Comparison of ENCODE assay signal across 1 cellular context in the genomic region with DNA sequence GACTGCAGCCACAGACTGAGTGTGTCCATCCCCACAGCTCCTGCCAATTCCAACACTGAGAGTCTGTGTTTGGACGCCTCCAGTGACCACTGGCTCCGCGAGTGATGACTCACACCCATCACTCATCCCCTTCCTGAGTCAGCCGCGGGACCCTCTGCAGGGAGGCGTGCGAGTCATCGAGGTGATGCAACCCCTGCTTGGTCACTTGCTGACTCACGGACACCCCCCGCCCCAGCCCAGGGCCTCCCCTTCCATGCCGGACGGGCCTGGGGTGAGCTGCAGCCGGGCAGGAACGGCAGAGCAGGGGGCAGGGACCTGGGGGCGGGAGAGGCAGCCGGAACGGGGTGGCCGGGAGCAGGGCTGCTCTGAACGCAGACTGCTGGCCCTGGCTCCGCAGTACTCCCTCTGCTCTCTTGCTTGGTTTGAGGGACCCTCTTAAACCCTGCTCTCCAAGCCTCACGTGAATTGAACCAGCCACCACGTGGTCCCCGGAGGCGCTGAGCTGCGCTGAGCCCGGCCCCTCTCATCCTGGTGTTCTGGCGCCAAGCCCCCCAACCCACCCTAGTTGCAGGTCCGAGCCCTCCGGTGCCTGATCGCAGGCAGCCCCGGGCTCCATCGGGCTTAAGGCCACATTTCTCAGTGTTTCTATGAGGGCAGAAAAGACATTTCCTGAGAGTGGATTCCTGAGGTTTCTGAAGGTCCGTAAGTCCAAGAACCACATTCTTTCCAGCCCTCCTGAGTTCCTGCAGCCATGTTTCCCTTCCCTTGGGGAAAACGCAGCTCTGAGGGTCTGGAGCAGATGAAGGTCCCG.
TF ChIP-seq lines count a peak whose summit lies in the region.

No MANE protein-coding gene starts in this region.

TF ChIP-seq in K562, 482 proteins besides CTCF, POLR2A, EP300 and RAD21 (continued from another document and continues in another):
- TF ChIP-seq, protein P1, sequence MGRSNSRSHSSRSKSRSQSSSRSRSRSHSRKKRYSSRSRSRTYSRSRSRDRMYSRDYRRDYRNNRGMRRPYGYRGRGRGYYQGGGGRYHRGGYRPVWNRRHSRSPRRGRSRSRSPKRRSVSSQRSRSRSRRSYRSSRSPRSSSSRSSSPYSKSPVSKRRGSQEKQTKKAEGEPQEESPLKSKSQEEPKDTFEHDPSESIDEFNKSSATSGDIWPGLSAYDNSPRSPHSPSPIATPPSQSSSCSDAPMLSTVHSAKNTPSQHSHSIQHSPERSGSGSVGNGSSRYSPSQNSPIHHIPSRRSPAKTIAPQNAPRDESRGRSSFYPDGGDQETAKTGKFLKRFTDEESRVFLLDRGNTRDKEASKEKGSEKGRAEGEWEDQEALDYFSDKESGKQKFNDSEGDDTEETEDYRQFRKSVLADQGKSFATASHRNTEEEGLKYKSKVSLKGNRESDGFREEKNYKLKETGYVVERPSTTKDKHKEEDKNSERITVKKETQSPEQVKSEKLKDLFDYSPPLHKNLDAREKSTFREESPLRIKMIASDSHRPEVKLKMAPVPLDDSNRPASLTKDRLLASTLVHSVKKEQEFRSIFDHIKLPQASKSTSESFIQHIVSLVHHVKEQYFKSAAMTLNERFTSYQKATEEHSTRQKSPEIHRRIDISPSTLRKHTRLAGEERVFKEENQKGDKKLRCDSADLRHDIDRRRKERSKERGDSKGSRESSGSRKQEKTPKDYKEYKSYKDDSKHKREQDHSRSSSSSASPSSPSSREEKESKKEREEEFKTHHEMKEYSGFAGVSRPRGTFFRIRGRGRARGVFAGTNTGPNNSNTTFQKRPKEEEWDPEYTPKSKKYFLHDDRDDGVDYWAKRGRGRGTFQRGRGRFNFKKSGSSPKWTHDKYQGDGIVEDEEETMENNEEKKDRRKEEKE (IDR thresholded peaks at IDR 0.05; ENCODE audit: borderline replicate concordance in 1 of 2, control insufficient read depth in 1 of 2, low read depth in 2 of 2, low read length in 1 of 2): no peak
- TF ChIP-seq, protein P2, sequence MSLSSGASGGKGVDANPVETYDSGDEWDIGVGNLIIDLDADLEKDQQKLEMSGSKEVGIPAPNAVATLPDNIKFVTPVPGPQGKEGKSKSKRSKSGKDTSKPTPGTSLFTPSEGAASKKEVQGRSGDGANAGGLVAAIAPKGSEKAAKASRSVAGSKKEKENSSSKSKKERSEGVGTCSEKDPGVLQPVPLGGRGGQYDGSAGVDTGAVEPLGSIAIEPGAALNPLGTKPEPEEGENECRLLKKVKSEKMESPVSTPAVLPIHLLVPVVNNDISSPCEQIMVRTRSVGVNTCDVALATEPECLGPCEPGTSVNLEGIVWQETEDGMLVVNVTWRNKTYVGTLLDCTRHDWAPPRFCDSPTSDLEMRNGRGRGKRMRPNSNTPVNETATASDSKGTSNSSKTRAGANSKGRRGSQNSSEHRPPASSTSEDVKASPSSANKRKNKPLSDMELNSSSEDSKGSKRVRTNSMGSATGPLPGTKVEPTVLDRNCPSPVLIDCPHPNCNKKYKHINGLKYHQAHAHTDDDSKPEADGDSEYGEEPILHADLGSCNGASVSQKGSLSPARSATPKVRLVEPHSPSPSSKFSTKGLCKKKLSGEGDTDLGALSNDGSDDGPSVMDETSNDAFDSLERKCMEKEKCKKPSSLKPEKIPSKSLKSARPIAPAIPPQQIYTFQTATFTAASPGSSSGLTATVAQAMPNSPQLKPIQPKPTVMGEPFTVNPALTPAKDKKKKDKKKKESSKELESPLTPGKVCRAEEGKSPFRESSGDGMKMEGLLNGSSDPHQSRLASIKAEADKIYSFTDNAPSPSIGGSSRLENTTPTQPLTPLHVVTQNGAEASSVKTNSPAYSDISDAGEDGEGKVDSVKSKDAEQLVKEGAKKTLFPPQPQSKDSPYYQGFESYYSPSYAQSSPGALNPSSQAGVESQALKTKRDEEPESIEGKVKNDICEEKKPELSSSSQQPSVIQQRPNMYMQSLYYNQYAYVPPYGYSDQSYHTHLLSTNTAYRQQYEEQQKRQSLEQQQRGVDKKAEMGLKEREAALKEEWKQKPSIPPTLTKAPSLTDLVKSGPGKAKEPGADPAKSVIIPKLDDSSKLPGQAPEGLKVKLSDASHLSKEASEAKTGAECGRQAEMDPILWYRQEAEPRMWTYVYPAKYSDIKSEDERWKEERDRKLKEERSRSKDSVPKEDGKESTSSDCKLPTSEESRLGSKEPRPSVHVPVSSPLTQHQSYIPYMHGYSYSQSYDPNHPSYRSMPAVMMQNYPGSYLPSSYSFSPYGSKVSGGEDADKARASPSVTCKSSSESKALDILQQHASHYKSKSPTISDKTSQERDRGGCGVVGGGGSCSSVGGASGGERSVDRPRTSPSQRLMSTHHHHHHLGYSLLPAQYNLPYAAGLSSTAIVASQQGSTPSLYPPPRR (CRISPR knock-in tag; IDR thresholded peaks at IDR 0.05; ENCODE audit: borderline replicate concordance): no peak
- TF ChIP-seq, protein P3, sequence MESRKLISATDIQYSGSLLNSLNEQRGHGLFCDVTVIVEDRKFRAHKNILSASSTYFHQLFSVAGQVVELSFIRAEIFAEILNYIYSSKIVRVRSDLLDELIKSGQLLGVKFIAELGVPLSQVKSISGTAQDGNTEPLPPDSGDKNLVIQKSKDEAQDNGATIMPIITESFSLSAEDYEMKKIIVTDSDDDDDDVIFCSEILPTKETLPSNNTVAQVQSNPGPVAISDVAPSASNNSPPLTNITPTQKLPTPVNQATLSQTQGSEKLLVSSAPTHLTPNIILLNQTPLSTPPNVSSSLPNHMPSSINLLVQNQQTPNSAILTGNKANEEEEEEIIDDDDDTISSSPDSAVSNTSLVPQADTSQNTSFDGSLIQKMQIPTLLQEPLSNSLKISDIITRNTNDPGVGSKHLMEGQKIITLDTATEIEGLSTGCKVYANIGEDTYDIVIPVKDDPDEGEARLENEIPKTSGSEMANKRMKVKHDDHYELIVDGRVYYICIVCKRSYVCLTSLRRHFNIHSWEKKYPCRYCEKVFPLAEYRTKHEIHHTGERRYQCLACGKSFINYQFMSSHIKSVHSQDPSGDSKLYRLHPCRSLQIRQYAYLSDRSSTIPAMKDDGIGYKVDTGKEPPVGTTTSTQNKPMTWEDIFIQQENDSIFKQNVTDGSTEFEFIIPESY (CRISPR knock-in tag; IDR thresholded peaks at IDR 0.05): peak; percentile 59
- TF ChIP-seq ZNF830 (CRISPR knock-in tag; IDR thresholded peaks at IDR 0.05) (no peak), ATF1 (CRISPR knock-in tag; IDR thresholded peaks at IDR 0.05) (no peak), ATF1 (tag; IDR thresholded peaks at IDR 0.05) (peak; percentile 87), ZNF696 (CRISPR knock-in tag; conservative IDR thresholded peaks at IDR 0.05) (no peak), MAFG (tag; conservative IDR thresholded peaks at IDR 0.05) (peak; percentile 94), TRIM24 (IDR thresholded peaks at IDR 0.05) (peak; percentile 97 to 98), ATF7 (IDR thresholded peaks at IDR 0.05) (peak; percentile 98), PHF21A (IDR thresholded peaks at IDR 0.05; ENCODE audit: borderline replicate concordance, low read depth) (peak; percentile 77; the same call in 1 of the 2 replicates), TARDBP (IDR thresholded peaks at IDR 0.05) (peak; percentile 79), XRCC4 (IDR thresholded peaks at IDR 0.05; ENCODE audit: extremely low read depth, insufficient read depth, insufficient read length) (no peak), BCL6 (CRISPR knock-in tag; IDR thresholded peaks at IDR 0.05) (no peak), HLTF (IDR thresholded peaks at IDR 0.05) (peak; percentile 35; the same call in 1 of the 2 replicates), ZBED1 (IDR thresholded peaks at IDR 0.05) (peak; percentile 22; the same call in 1 of the 2 replicates), RBFOX2 (IDR thresholded peaks at IDR 0.05; ENCODE audit: low read depth, low read length) (peak; percentile 85), RBM15 (IDR thresholded peaks at IDR 0.05; ENCODE audit: insufficient read depth, low read length) (no peak), ZEB2 (IDR thresholded peaks at IDR 0.05) (peak; percentile 76), EGR1 (conservative IDR thresholded peaks at IDR 0.05) (peak; percentile 87), MTA1 (IDR thresholded peaks at IDR 0.05; ENCODE audit: borderline replicate concordance) (peak; percentile 86)
- TF ChIP-seq, protein P4, sequence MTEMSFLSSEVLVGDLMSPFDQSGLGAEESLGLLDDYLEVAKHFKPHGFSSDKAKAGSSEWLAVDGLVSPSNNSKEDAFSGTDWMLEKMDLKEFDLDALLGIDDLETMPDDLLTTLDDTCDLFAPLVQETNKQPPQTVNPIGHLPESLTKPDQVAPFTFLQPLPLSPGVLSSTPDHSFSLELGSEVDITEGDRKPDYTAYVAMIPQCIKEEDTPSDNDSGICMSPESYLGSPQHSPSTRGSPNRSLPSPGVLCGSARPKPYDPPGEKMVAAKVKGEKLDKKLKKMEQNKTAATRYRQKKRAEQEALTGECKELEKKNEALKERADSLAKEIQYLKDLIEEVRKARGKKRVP (CRISPR knock-in tag; IDR thresholded peaks at IDR 0.05): peak; percentile 95
- TF ChIP-seq, protein P5, sequence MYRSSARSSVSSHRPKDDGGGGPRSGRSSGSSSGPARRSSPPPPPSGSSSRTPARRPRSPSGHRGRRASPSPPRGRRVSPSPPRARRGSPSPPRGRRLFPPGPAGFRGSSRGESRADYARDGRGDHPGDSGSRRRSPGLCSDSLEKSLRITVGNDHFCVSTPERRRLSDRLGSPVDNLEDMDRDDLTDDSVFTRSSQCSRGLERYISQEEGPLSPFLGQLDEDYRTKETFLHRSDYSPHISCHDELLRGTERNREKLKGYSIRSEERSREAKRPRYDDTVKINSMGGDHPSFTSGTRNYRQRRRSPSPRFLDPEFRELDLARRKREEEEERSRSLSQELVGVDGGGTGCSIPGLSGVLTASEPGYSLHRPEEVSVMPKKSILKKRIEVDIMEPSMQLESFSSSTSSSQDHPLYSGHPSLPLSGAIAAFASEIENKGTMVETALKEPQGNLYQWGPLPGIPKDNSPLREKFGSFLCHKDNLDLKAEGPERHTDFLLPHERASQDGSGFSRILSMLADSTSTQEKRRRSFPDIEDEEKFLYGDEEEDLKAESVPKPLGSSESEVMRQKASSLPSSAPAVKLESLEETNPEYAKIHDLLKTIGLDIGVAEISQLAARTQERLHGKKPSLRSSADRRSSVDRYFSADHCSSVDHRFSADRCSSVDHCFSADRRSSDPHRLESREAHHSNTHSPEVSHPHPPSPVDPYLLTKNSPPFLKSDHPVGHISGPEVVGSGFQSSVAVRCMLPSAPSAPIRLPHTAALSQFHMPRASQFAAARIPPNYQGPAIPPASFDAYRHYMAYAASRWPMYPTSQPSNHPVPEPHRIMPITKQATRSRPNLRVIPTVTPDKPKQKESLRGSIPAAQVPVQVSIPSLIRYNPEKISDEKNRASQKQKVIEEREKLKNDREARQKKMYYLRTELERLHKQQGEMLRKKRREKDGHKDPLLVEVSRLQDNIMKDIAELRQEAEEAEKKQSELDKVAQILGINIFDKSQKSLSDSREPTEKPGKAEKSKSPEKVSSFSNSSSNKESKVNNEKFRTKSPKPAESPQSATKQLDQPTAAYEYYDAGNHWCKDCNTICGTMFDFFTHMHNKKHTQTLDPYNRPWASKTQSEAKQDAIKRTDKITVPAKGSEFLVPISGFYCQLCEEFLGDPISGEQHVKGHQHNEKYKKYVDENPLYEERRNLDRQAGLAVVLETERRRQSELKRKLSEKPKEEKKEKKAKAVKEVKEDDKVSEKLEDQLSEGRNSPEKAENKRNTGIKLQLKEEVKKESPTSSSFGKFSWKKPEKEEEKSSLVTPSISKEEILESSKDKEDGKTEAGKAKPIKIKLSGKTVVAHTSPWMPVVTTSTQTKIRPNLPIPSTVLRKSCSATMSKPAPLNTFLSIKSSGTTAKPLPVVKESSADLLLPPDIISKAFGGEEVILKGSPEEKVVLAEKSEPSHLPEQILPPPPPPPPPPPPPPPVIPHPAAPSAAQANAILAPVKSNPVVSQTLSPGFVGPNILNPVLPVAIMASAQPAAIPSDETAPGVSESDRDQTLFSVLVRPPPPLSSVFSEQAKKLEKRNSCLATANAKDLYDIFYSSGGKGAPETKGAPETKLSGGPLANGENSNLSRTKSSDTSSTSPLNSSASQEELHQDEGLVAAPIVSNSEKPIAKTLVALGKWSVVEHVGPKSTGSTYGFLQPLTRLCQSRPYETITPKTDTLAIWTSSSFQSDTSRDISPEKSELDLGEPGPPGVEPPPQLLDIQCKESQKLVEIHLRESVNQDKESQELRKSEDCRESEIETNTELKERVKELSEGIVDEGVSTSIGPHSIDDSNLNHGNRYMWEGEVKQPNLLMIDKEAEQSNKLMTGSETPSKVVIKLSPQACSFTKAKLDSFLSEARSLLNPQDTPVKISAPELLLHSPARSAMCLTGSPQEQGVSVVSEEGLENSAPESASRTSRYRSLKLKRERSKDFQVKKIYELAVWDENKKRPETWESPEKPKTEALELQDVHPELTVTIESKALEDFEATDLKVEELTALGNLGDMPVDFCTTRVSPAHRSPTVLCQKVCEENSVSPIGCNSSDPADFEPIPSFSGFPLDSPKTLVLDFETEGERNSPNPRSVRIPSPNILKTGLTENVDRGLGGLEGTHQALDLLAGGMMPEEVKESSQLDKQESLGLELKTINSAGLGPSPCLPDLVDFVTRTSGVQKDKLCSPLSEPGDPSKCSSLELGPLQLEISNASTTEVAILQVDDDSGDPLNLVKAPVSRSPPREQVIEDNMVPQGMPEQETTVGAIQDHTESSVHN (IDR thresholded peaks at IDR 0.05; ENCODE audit: borderline replicate concordance in 1 of 2, low read depth in 1 of 2): peak in 1 of 2 experiments; percentile 100; a peak in 2 of 4 replicates
- TF ChIP-seq, protein P6, sequence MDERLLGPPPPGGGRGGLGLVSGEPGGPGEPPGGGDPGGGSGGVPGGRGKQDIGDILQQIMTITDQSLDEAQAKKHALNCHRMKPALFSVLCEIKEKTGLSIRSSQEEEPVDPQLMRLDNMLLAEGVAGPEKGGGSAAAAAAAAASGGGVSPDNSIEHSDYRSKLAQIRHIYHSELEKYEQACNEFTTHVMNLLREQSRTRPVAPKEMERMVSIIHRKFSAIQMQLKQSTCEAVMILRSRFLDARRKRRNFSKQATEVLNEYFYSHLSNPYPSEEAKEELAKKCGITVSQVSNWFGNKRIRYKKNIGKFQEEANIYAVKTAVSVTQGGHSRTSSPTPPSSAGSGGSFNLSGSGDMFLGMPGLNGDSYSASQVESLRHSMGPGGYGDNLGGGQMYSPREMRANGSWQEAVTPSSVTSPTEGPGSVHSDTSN (CRISPR knock-in tag; IDR thresholded peaks at IDR 0.05; ENCODE audit: low read depth): peak; percentile 86
- TF ChIP-seq, protein P6 (tag; conservative IDR thresholded peaks at IDR 0.05; ENCODE audit: low read depth): peak; percentile 96
